Comparison of ENCODE assay signal across 9 cellular contexts in genomic region chr12:56496704-56497103, GRCh38. TPM values are rescaled to one million over a fixed set of nuclear protein-coding genes. Genes with fewer than 3 reads are reported as not detected.
A peak's percentile ranks its signal among the peaks of the same experiment; 100 is the strongest.
DNase-seq lines count a peak whose midpoint lies in the region; TF ChIP-seq lines count a peak whose summit lies in the region.
"Not testable (repeated sequence)": the region's sequence is repeated elsewhere in the genome, so short reads cannot be mapped to it uniquely, and the experiment has no call there.
"Had no signal": no experiment of that assay in that cellular context is flagged by ENCODE, and none has a peak within 500 bp of the region (broad histone marks: within the 10 kb centered on the region; RNA-seq: fewer than 3 reads in every experiment).

No MANE protein-coding gene starts in this region.

- H3F3A ChIP-seq in neural progenitor cell (ENCODE audit: low read depth): peaks cover 28% of the 10 kb centered on the region

- not testable (repeated sequence) for TF ChIP-seq POLR2A in breast epithelium (IDR thresholded peaks at IDR 0.05)

- not testable (repeated sequence) for DNase-seq in AG09309 (ENCODE audit: low read depth)
- peak; percentile 47 for DNase-seq in H7
- DNase-seq in SJSA1 (ENCODE audit: low read depth in 1 of 2, low spot score in 2 of 2): peak; percentile 23 to 64
- peak; percentile 69 for DNase-seq in activated CD8-positive, alpha-beta memory T cell treated with anti-CD3 and anti-CD28 coated beads, Interleukin-2, amount 50 U/mL, for 4 hours
- peak; percentile 42 to 60 for DNase-seq in breast epithelium (ENCODE audit: low spot score in 2 of 2)
- peak; percentile 24 to 36 for DNase-seq in cardiac muscle cell (ENCODE audit: low read depth in 1 of 2, low spot score in 1 of 2)
- peak; percentile 37 for DNase-seq in neural progenitor cell (ENCODE audit: low spot score)
- DNase-seq in stimulated activated CD8-positive, alpha-beta memory T cell treated with anti-CD3 and anti-CD28 coated beads, Interleukin-15, amount 100 ng/mL, for 24 hours (ENCODE audit: low read depth): peak; percentile 35

- peaks cover 30% of the 10 kb centered on the region for H3K9me3 Mint-ChIP-seq in neural progenitor cell

- H4K20me1 ChIP-seq in neural progenitor cell (ENCODE audit: low read depth): not testable (repeated sequence)

- H3K4me3 Mint-ChIP-seq in neural progenitor cell: not testable (repeated sequence)

- not testable (repeated sequence) for H3K9ac ChIP-seq in neural progenitor cell

- H3K4me1 Mint-ChIP-seq in neural progenitor cell: peaks cover 22% of the 10 kb centered on the region

- H2AFZ ChIP-seq in neural progenitor cell (replicated peaks): not testable (repeated sequence)

- intact Hi-C loops in breast epithelium (cut with DNase I; ENCODE audit: low total_unique reads): not testable (repeated sequence)

- not testable (repeated sequence) for H3K27me3 ChIP-seq in H7 (ENCODE audit: control insufficient read depth, insufficient read depth, low read length); SJSA1 (replicated peaks); breast epithelium; cardiac muscle cell
- H3K27me3 ChIP-seq in neural progenitor cell: peaks cover 23% of the 10 kb centered on the region

- not testable (repeated sequence) for H3K36me3 Mint-ChIP-seq in neural progenitor cell

- not testable (repeated sequence) for H3K79me2 ChIP-seq in neural progenitor cell (ENCODE audit: low read depth)

- H3K9me3 ChIP-seq in SJSA1 (replicated peaks); breast epithelium; cardiac muscle cell (ENCODE audit: low read depth); neural progenitor cell (ENCODE audit: low read depth): not testable (repeated sequence)

- not testable (repeated sequence) for H3K27ac ChIP-seq in SJSA1, breast epithelium, cardiac muscle cell, neural progenitor cell

- H3K4me2 ChIP-seq in neural progenitor cell: not testable (repeated sequence)

- not testable (repeated sequence) for H3K4me1 ChIP-seq in SJSA1 (replicated peaks); breast epithelium; cardiac muscle cell (ENCODE audit: low read depth)
- peaks cover 17% of the 10 kb centered on the region for H3K4me1 ChIP-seq in neural progenitor cell

- not testable (repeated sequence) for H3K36me3 ChIP-seq in H7 (replicated peaks; ENCODE audit: control insufficient read depth, insufficient read depth, low read length); SJSA1; breast epithelium; cardiac muscle cell; neural progenitor cell

- not testable (repeated sequence) for H3K4me3 ChIP-seq in AG09309 (ENCODE audit: control insufficient read depth, low read depth, low read length); H7 (ENCODE audit: insufficient read depth, low read depth, low read length); SJSA1; cardiac muscle cell; neural progenitor cell
- H3K4me3 ChIP-seq in breast epithelium: peak overlapping the region in 1 of 3 donors; percentile 45

- H3K27ac Mint-ChIP-seq in neural progenitor cell: not testable (repeated sequence)

- H3K27me3 Mint-ChIP-seq in neural progenitor cell (ENCODE audit: insufficient read depth, low read depth): peaks cover 34% of the 10 kb centered on the region

- TF ChIP-seq CTCF in AG09309 (IDR thresholded peaks at IDR 0.05; ENCODE audit: control insufficient read depth, insufficient read depth, low read depth, low read length, missing control alignments) (peak; percentile 44), cardiac muscle cell (IDR thresholded peaks at IDR 0.05; ENCODE audit: low read depth, low read length) (peak; percentile 38), neural progenitor cell (IDR thresholded peaks at IDR 0.05) (peak; percentile 35)
- not testable (repeated sequence) for TF ChIP-seq CTCF in breast epithelium (IDR thresholded peaks at IDR 0.05)

RNA-seq across cellular contexts. Expression of gene GLS2, which starts 8.7 kb away (rescaled TPM):
- total RNA-seq in H7 (2014; rRNA removed; shearing (Covaris generic)): 2.2 and 5.5 TPM in 2 replicates
- not detected in 2 replicates for total RNA-seq in SJSA1 (2014; rRNA removed; shearing (Covaris generic))
- total RNA-seq in breast epithelium: 1 to 10 TPM in 2 of 3 donors, under 1 TPM in 1; 0.16 to 5.1 (median 4.6) TPM
- 1.3 and 1.4 TPM in 2 replicates for total RNA-seq in cardiac muscle cell
- polyA plus RNA-seq in cardiac muscle cell: 1.2 and 1.3 TPM in 2 replicates
- 2.3 and 2.9 TPM in 2 replicates for total RNA-seq in neural progenitor cell (ENCODE audit: low replicate concordance)

RNA-seq across cellular contexts. Expression of gene RBMS2, which starts 24.9 kb away (rescaled TPM):
- total RNA-seq in H7 (2014; rRNA removed; shearing (Covaris generic)): 6.1 and 8.5 TPM in 2 replicates
- total RNA-seq in SJSA1 (2014; rRNA removed; shearing (Covaris generic)): 17.0 and 31.0 TPM in 2 replicates
- 10 to 100 TPM; 22.9 to 27.5 (median 27.2) TPM for total RNA-seq in breast epithelium
- total RNA-seq in cardiac muscle cell: 8.5 and 11.4 TPM in 2 replicates
- 13.1 and 14.6 TPM in 2 replicates for polyA plus RNA-seq in cardiac muscle cell
- total RNA-seq in neural progenitor cell (ENCODE audit: low replicate concordance): 12.9 and 13.1 TPM in 2 replicates

RNA-seq across cellular contexts. Expression of gene SPRYD4, which starts 28.3 kb away (rescaled TPM):
- total RNA-seq in H7 (2014; rRNA removed; shearing (Covaris generic)): 2.3 TPM in 2 replicates
- total RNA-seq in SJSA1 (2014; rRNA removed; shearing (Covaris generic)): 0.69 and 1.4 TPM in 2 replicates
- total RNA-seq in breast epithelium: 1 to 10 TPM; 2.9 to 4.8 (median 3.6) TPM
- total RNA-seq in cardiac muscle cell: 3.6 and 4.9 TPM in 2 replicates
- polyA plus RNA-seq in cardiac muscle cell: 4.4 and 5.3 TPM in 2 replicates
- 2.6 and 3.0 TPM in 2 replicates for total RNA-seq in neural progenitor cell (ENCODE audit: low replicate concordance)

RNA-seq across cellular contexts. Expression of gene MIP, which starts 42.2 kb away (rescaled TPM):
- total RNA-seq in H7 (2014; rRNA removed; shearing (Covaris generic)): not detected in 2 replicates
- 0.08 TPM in 1 of 2 replicates, not detected in the other for total RNA-seq in SJSA1 (2014; rRNA removed; shearing (Covaris generic))
- not detected for total RNA-seq in breast epithelium
- not detected in 2 replicates for total RNA-seq in cardiac muscle cell
- polyA plus RNA-seq in cardiac muscle cell: 0.29 and 1.4 TPM in 2 replicates
- 0.03 TPM in 1 of 2 replicates, not detected in the other for total RNA-seq in neural progenitor cell (ENCODE audit: low replicate concordance)
- total RNA-seq: vagina had no signal

RNA-seq across cellular contexts. Expression of gene TIMELESS, which starts 47.5 kb away (rescaled TPM):
- 13.3 and 15.7 TPM in 2 replicates for total RNA-seq in H7 (2014; rRNA removed; shearing (Covaris generic))
- 7.4 and 11.9 TPM in 2 replicates for total RNA-seq in SJSA1 (2014; rRNA removed; shearing (Covaris generic))
- total RNA-seq in breast epithelium (1 to 10 TPM; 4.5 to 7.2 (median 6.7) TPM), cardiac muscle cell (12.8 and 19.6 TPM in 2 replicates), neural progenitor cell (ENCODE audit: low replicate concordance) (56.3 and 79.1 TPM in 2 replicates)
- 22.7 and 28.5 TPM in 2 replicates for polyA plus RNA-seq in cardiac muscle cell
